ENCODE assay signal across 25 cellular contexts in the genomic region with DNA sequence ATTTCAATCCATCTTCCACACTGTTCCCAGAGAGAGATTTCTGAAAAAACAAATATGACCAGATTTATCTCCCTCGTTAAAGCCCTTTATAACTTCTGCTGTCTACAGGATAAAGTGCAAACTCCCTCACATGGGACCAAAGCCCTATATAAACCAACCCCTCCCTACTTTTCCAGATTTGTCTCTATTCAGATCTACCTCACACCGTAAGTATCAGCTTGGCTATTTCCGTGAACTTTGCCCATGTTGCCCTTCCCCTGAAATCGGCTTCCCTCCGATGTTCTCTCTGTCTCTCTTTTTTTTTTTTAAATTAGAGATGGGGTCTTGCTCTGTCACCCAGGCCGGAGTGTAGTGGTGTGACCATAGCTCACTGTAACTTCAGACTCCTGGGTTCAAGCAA.
"Had no signal": no experiment of that assay in that cellular context is flagged by ENCODE, and none has a peak within 500 bp of the region (broad histone marks: within the 10 kb centered on the region; RNA-seq: fewer than 3 reads in every experiment).

No MANE protein-coding gene starts in this region.

- H3K4me3 Mint-ChIP-seq: naive B cell; natural killer cell treated with Interleukin-12 subunit alpha and Interleukin-12 subunit beta and Interleukin-15 and Interleukin-18, amount 100 ng/mL, for 72 hours; neural crest cell; stimulated activated memory B cell treated with anti-CD40 and anti-IgM and Interleukin-4, amounts not matched to agents 10 μg/mL and 1 μg/mL and 100 μg/mL, for 72 hours had no signal

- H3K4me3 ChIP-seq: esophagus muscularis mucosa, gastroesophageal sphincter, heart left ventricle, left ventricle myocardium inferior, lower lobe of right lung, prostate gland, right atrium auricular region, sigmoid colon, spleen, testis, tibial artery, upper lobe of left lung had no signal

- H3K36me3 ChIP-seq: esophagus muscularis mucosa, gastroesophageal sphincter, heart left ventricle, left ventricle myocardium inferior, lower lobe of right lung, prostate gland, right atrium auricular region, sigmoid colon, spleen, tibial artery, upper lobe of left lung had no signal

- H3K27me3 ChIP-seq: esophagus muscularis mucosa, foreskin keratinocyte, gastroesophageal sphincter, heart left ventricle, right atrium auricular region, sigmoid colon, spleen, testis, tibial artery, upper lobe of left lung had no signal

- H3K27ac Mint-ChIP-seq: stimulated activated memory B cell treated with anti-CD40 and anti-IgM and Interleukin-4, amounts not matched to agents 10 μg/mL and 1 μg/mL and 100 μg/mL, for 72 hours had no signal

- H3K27ac ChIP-seq: esophagus muscularis mucosa, foreskin keratinocyte, gastroesophageal sphincter, heart left ventricle, left ventricle myocardium inferior, lower lobe of right lung, prostate gland, right atrium auricular region, sigmoid colon, spleen, testis, tibial artery, upper lobe of left lung had no signal

- H3K27me3 Mint-ChIP-seq: natural killer cell treated with Interleukin-12 subunit alpha and Interleukin-12 subunit beta and Interleukin-15 and Interleukin-18, amount 100 ng/mL, for 72 hours; stimulated activated memory B cell treated with anti-CD40 and anti-IgM and Interleukin-4, amounts not matched to agents 10 μg/mL and 1 μg/mL and 100 μg/mL, for 72 hours had no signal

- H3K9me3 Mint-ChIP-seq: naive B cell; natural killer cell treated with Interleukin-12 subunit alpha and Interleukin-12 subunit beta and Interleukin-15 and Interleukin-18, amount 100 ng/mL, for 72 hours; neural crest cell; stimulated activated memory B cell treated with anti-CD40 and anti-IgM and Interleukin-4, amounts not matched to agents 10 μg/mL and 1 μg/mL and 100 μg/mL, for 72 hours had no signal

- ATAC-seq: foreskin keratinocyte; gastroesophageal sphincter; heart left ventricle; left cardiac atrium; lower lobe of right lung; natural killer cell treated with Interleukin-12 subunit alpha and Interleukin-12 subunit beta and Interleukin-15 and Interleukin-18, amount 100 ng/mL, for 72 hours; stimulated activated memory B cell treated with anti-CD40 and anti-IgM and Interleukin-4, amounts not matched to agents 10 μg/mL and 1 μg/mL and 100 μg/mL, for 72 hours; stimulated activated naive CD8-positive, alpha-beta T cell treated with anti-CD3 and anti-CD28 coated beads, Interleukin-15, Interleukin-2, amounts not matched to agents 100 U/mL and 50 U/mL, for 24 hours had no signal

- H3K36me3 Mint-ChIP-seq: naive B cell; natural killer cell treated with Interleukin-12 subunit alpha and Interleukin-12 subunit beta and Interleukin-15 and Interleukin-18, amount 100 ng/mL, for 72 hours; stimulated activated memory B cell treated with anti-CD40 and anti-IgM and Interleukin-4, amounts not matched to agents 10 μg/mL and 1 μg/mL and 100 μg/mL, for 72 hours had no signal

- H3K4me1 ChIP-seq: prostate gland had no signal

- H3K9me3 ChIP-seq: esophagus muscularis mucosa, gastroesophageal sphincter, heart left ventricle, left ventricle myocardium inferior, lower lobe of right lung, prostate gland, right atrium auricular region, sigmoid colon, spleen, testis, tibial artery, upper lobe of left lung had no signal

- DNase-seq: dermis blood vessel endothelial cell; effector memory CD4-positive, alpha-beta T cell; foreskin keratinocyte; heart left ventricle; hippocampal formation; left cardiac atrium; left ventricle myocardium inferior; lower lobe of right lung; naive B cell; nucleus accumbens; sigmoid colon; spleen; stimulated activated CD4-positive, alpha-beta T cell treated with anti-CD3 and anti-CD28 coated beads, Interleukin-4, amount 100 ng/mL, for 4 hours; stimulated activated naive CD8-positive, alpha-beta T cell treated with anti-CD3 and anti-CD28 coated beads, Interleukin-15, Interleukin-2, amounts not matched to agents 100 U/mL and 50 U/mL, for 24 hours; substantia nigra; testis; tibial artery had no signal
